Comparison of ENCODE assay signal across 29 cellular contexts in the genomic region with DNA sequence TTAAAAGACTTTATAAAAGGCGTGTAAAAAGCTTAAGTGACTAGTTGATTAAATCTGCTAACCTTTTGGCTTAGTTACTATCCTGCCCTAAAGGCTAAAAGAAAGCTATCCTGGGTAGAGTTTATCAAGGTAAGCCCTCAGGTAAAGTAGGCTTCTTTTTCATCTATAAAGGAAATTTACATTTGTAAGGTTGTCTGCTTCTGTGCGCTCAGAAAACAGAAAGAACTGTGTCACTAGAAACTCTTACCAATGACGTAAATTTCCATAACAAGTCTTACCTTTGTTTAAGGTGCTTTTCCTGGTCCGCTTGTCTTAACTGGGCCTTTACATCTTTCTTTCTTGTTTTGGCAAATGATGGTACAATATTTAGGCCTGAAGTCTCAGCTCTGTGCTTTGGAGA. TPM values are rescaled to one million over a fixed set of nuclear protein-coding genes. Genes with fewer than 3 reads are reported as not detected.
"Had no signal": no experiment of that assay in that cellular context is flagged by ENCODE, and none has a peak within 500 bp of the region (broad histone marks: within the 10 kb centered on the region; RNA-seq: fewer than 3 reads in every experiment).

No MANE protein-coding gene starts in this region.

- H3K9me3 ChIP-seq: gastrocnemius medialis, left lung, mucosa of descending colon, prostate gland, right atrium auricular region, suprapubic skin, transverse colon, upper lobe of right lung, vagina had no signal

- H3K4me1 ChIP-seq: gastrocnemius medialis, left lung, prostate gland, upper lobe of right lung had no signal

- H3K27ac ChIP-seq: epithelial cell of prostate, gastrocnemius medialis, left lung, prostate gland, right atrium auricular region, suprapubic skin, transverse colon, upper lobe of right lung, vagina had no signal

- DNase-seq: cortex of kidney; effector CD4-positive, alpha-beta T cell; foreskin fibroblast; gastrocnemius medialis; head of caudate nucleus; immature natural killer cell; islet precursor cell; left cardiac atrium; left lung; mesenchymal stem cell; mucosa of descending colon; naive thymus-derived CD4-positive, alpha-beta T cell; nucleus accumbens; stimulated activated CD4-positive, alpha-beta T cell treated with anti-CD3 and anti-CD28 coated beads, Interleukin-12 subunit alpha, Interleukin-12 subunit beta, amount 100 ng/mL, for 4 hours; stimulated activated CD4-positive, alpha-beta T cell treated with anti-CD3 and anti-CD28 coated beads, Interleukin-1b, Interleukin-23, amount 100 ng/mL, for 48 hours; stimulated activated CD4-positive, alpha-beta T cell treated with anti-CD3 and anti-CD28 coated beads, Interleukin-4, amount 100 ng/mL, for 1 hour; stimulated activated CD8-positive, alpha-beta memory T cell treated with anti-CD3 and anti-CD28 coated beads, Interleukin-4, amount 100 ng/mL, for 48 hours; stimulated activated naive CD4-positive, alpha-beta T cell; stimulated activated naive CD8-positive, alpha-beta T cell treated with anti-CD3 and anti-CD28 coated beads, Interleukin-15, amount 100 ng/mL, for 72 hours; transverse colon; upper lobe of right lung had no signal

- H3K36me3 ChIP-seq: gastrocnemius medialis, left lung, prostate gland, right atrium auricular region, suprapubic skin, transverse colon, upper lobe of right lung, vagina had no signal

- H3K27me3 ChIP-seq: gastrocnemius medialis, left lung, right atrium auricular region, suprapubic skin, transverse colon, upper lobe of right lung, vagina had no signal

- ATAC-seq: esophagus mucosa; gastrocnemius medialis; left cardiac atrium; left lung; mucosa of descending colon; naive thymus-derived CD4-positive, alpha-beta T cell; sciatic nerve; stimulated activated naive CD8-positive, alpha-beta T cell treated with anti-CD3 and anti-CD28 coated beads, Interleukin-15, amount 100 ng/mL, for 72 hours; upper lobe of right lung had no signal

- H3K4me2 ChIP-seq: smooth muscle cell had no signal

- H3K4me3 ChIP-seq: gastrocnemius medialis, left lung, mucosa of descending colon, prostate gland, right atrium auricular region, smooth muscle cell, suprapubic skin, transverse colon, upper lobe of right lung, vagina had no signal

RNA-seq across cellular contexts. Expression of a gene that starts 37.7 kb away (rescaled TPM):
- polyA plus RNA-seq: immature natural killer cell; naive thymus-derived CD4-positive, alpha-beta T cell had no signal
